ENCODE assay signal across 35 cellular contexts in genomic region chr1:114820392-114820791, GRCh38. TPM values are rescaled to one million over a fixed set of nuclear protein-coding genes. Genes with fewer than 3 reads are reported as not detected.
"Had no signal": no experiment of that assay in that cellular context is flagged by ENCODE, and none has a peak within 500 bp of the region (broad histone marks: within the 10 kb centered on the region; RNA-seq: fewer than 3 reads in every experiment).

No MANE protein-coding gene starts in this region.

- H3K27me3 ChIP-seq: ovary, testis, tibial artery, transverse colon, upper lobe of right lung, uterus had no signal

- H3K4me1 Mint-ChIP-seq: naive thymus-derived CD4-positive, alpha-beta T cell; nephron progenitor cell; neural crest cell; stimulated activated memory B cell treated with anti-CD40 and anti-IgM and Interleukin-4, amounts not matched to agents 10 μg/mL and 1 μg/mL and 100 μg/mL, for 72 hours; stimulated activated naive CD8-positive, alpha-beta T cell treated with anti-CD3 and anti-CD28 coated beads, Interleukin-15, amount 100 ng/mL, for 72 hours had no signal

- H3K36me3 ChIP-seq: ovary, spleen, suprapubic skin, tibial artery, transverse colon, upper lobe of right lung, uterus had no signal

- H3K27me3 Mint-ChIP-seq: progenitor cell of endocrine pancreas; stimulated activated memory B cell treated with anti-CD40 and anti-IgM and Interleukin-4, amounts not matched to agents 10 μg/mL and 1 μg/mL and 100 μg/mL, for 72 hours; stimulated activated naive CD8-positive, alpha-beta T cell treated with anti-CD3 and anti-CD28 coated beads, Interleukin-15, amount 100 ng/mL, for 72 hours; type B pancreatic cell had no signal

- H3K4me3 Mint-ChIP-seq: naive thymus-derived CD4-positive, alpha-beta T cell; natural killer cell treated with Interleukin-12 subunit alpha and Interleukin-12 subunit beta and Interleukin-15 and Interleukin-18, amount 100 ng/mL, for 72 hours; nephron progenitor cell; neural crest cell; stimulated activated memory B cell treated with anti-CD40 and anti-IgM and Interleukin-4, amounts not matched to agents 10 μg/mL and 1 μg/mL and 100 μg/mL, for 72 hours; stimulated activated naive CD8-positive, alpha-beta T cell treated with anti-CD3 and anti-CD28 coated beads, Interleukin-15, amount 100 ng/mL, for 72 hours; type B pancreatic cell had no signal

- H3K4me1 ChIP-seq: parathyroid adenoma, psoas muscle, spleen, suprapubic skin, testis, tibial artery, transverse colon, upper lobe of right lung, uterus had no signal

- H3K27ac ChIP-seq: ovary, parathyroid adenoma, psoas muscle, skin epidermis, spleen, suprapubic skin, testis, tibial artery, transverse colon, upper lobe of right lung, uterus had no signal

- H3K79me2 ChIP-seq: parathyroid adenoma had no signal

- H3K4me2 ChIP-seq: smooth muscle cell had no signal

- DNase-seq: naive thymus-derived CD4-positive, alpha-beta T cell; nephron progenitor cell; occipital lobe; ovary; posterior cingulate gyrus; psoas muscle; right cardiac atrium; spleen; stimulated activated CD4-positive, alpha-beta T cell treated with anti-CD3 and anti-CD28 coated beads, Interleukin-12 subunit alpha, Interleukin-12 subunit beta, amount 100 ng/mL, for 4 hours; stimulated activated CD4-positive, alpha-beta T cell treated with anti-CD3 and anti-CD28 coated beads, Interleukin-1b, Interleukin-23, amount 100 ng/mL, for 48 hours; stimulated activated CD4-positive, alpha-beta T cell treated with anti-CD3 and anti-CD28 coated beads, Interleukin-4, amount 100 ng/mL, for 1 hour; stimulated activated CD4-positive, alpha-beta T cell treated with anti-CD3 and anti-CD28 coated beads, Interleukin-4, amount 100 ng/mL, for 4 hours; stimulated activated CD8-positive, alpha-beta memory T cell treated with anti-CD3 and anti-CD28 coated beads, Interleukin-4, amount 100 ng/mL, for 48 hours; stimulated activated naive CD4-positive, alpha-beta T cell; stimulated activated naive CD8-positive, alpha-beta T cell treated with anti-CD3 and anti-CD28 coated beads, Interleukin-15, amount 100 ng/mL, for 72 hours; stimulated activated naive CD8-positive, alpha-beta T cell treated with anti-CD3 and anti-CD28 coated beads, Interleukin-15, Interleukin-2, amounts not matched to agents 100 U/mL and 50 U/mL, for 24 hours; substantia nigra; testis; tibial artery; transverse colon; upper lobe of right lung; uterus had no signal

- H3K9me3 ChIP-seq: ovary, testis, tibial artery, transverse colon, upper lobe of right lung, uterus had no signal

- H3K36me3 Mint-ChIP-seq: type B pancreatic cell had no signal

- H2AFZ ChIP-seq: parathyroid adenoma had no signal

- H3K27ac Mint-ChIP-seq: naive thymus-derived CD4-positive, alpha-beta T cell; natural killer cell treated with Interleukin-12 subunit alpha and Interleukin-12 subunit beta and Interleukin-15 and Interleukin-18, amount 100 ng/mL, for 72 hours; nephron progenitor cell; progenitor cell of endocrine pancreas; stimulated activated memory B cell treated with anti-CD40 and anti-IgM and Interleukin-4, amounts not matched to agents 10 μg/mL and 1 μg/mL and 100 μg/mL, for 72 hours; stimulated activated naive CD8-positive, alpha-beta T cell treated with anti-CD3 and anti-CD28 coated beads, Interleukin-15, amount 100 ng/mL, for 72 hours; type B pancreatic cell had no signal

- H3K9ac ChIP-seq: parathyroid adenoma had no signal

- H3K4me3 ChIP-seq: ovary, psoas muscle, skin epidermis, smooth muscle cell, spleen, suprapubic skin, testis, tibial artery, transverse colon, upper lobe of right lung, uterus had no signal

- ATAC-seq: naive thymus-derived CD4-positive, alpha-beta T cell; natural killer cell treated with Interleukin-12 subunit alpha and Interleukin-12 subunit beta and Interleukin-15 and Interleukin-18, amount 100 ng/mL, for 72 hours; psoas muscle; right cardiac atrium; sciatic nerve; stimulated activated memory B cell treated with anti-CD40 and anti-IgM and Interleukin-4, amounts not matched to agents 10 μg/mL and 1 μg/mL and 100 μg/mL, for 72 hours; stimulated activated naive CD8-positive, alpha-beta T cell treated with anti-CD3 and anti-CD28 coated beads, Interleukin-15, amount 100 ng/mL, for 72 hours; stimulated activated naive CD8-positive, alpha-beta T cell treated with anti-CD3 and anti-CD28 coated beads, Interleukin-15, Interleukin-2, amounts not matched to agents 100 U/mL and 50 U/mL, for 24 hours; upper lobe of right lung had no signal

RNA-seq across cellular contexts. Expression of gene SYCP1, which starts 34.3 kb away (rescaled TPM):
- total RNA-seq: naive thymus-derived CD4-positive, alpha-beta T cell; natural killer cell treated with Interleukin-12 subunit alpha and Interleukin-12 subunit beta and Interleukin-15 and Interleukin-18, amount 100 ng/mL, for 72 hours; neural crest cell; occipital lobe; osteoblast; ovary; progenitor cell of endocrine pancreas; psoas muscle; renal cortical epithelial cell; right cardiac atrium; sciatic nerve; smooth muscle cell; spleen; transverse colon; upper lobe of right lung; urinary bladder had no signal
- polyA plus RNA-seq: naive thymus-derived CD4-positive, alpha-beta T cell; psoas muscle; right cardiac atrium; smooth muscle cell; spleen; urinary bladder had no signal
